In the genomic region with DNA sequence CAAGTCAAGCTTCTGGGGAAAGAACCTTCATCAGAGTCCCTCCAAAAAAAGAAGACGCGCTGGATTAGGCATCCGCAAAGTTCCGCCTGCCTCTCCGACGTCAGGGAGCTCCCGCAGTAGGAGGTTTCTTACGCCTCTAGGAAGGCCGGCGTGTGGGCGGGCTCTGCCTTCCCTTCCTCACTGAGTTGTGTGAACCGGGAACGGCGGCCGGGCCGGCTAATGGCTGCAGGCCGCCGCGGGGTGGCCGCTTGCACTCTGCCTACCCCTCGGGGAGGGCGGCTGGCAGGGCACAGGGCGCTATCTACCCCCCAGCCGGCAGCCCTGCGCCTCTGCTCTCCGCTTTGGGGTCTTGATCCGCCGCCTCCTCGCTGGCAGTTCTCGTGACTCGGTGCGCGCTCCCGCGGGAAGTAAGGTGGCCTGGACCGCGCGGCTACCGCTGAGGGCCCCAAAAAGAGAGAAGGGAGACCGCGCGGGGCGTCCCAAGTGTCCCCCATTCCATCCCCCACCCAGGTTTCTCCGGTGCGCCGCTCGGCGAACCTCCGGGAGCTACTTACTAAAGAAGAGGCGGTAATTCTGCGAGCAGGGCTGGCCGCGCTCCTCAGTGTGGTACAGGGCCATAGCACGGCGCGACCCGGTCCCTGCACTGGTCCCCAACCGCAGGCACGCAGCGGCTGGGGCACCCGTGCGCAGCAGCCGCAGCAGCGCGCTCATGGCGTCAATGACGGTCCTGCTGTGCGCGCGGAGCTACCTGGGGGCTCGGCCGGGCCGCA, we compare ENCODE assay signal across 1 cellular context.
TF ChIP-seq lines count a peak whose summit lies in the region.

A gene (minus strand): TSS at position 723 of the 770 bp plus-strand sequence. CDS start 12 bp downstream, at position 711.

TF ChIP-seq in HepG2, 621 proteins besides CTCF, POLR2A, EP300 and RAD21 (continued from another document and continues in another):
- TF ChIP-seq ZNF607 (CRISPR knock-in tag; IDR thresholded peaks at IDR 0.05; ENCODE audit: borderline replicate concordance): 0 out of 2 replicates have a peak, but pooled peaks have one; percentile 56
- TF ChIP-seq, protein P1, sequence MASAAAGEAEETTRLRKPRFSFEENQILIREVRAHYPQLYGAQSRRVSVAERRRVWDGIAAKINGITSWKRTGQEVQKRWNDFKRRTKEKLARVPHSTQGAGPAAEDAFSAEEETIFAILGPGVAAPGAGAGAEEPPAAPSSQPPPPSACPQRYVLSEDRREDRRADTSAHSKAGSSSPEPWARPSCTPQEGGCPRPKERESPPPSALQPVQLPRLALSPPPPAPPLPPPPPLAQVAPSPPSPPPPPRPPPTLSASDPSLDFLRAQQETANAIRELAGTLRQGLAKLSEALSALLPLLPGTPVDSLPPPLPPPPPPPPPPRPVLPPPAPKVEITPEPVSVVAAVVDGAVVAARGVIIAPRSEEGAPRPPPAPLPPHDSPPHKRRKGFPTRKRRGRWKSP (CRISPR knock-in tag; IDR thresholded peaks at IDR 0.05): peak; percentile 97
- no peak for TF ChIP-seq ZNF253 (CRISPR knock-in tag; IDR thresholded peaks at IDR 0.05; ENCODE audit: borderline replicate concordance)
- TF ChIP-seq LCORL (IDR thresholded peaks at IDR 0.05): no peak
- peak; percentile 92 for TF ChIP-seq LCORL (CRISPR knock-in tag; IDR thresholded peaks at IDR 0.05)
- TF ChIP-seq ZNF816 (CRISPR knock-in tag; IDR thresholded peaks at IDR 0.05; ENCODE audit: borderline replicate concordance): 0 out of 2 replicates have a peak, but pooled peaks have one; percentile 74
- TF ChIP-seq, protein P2, sequence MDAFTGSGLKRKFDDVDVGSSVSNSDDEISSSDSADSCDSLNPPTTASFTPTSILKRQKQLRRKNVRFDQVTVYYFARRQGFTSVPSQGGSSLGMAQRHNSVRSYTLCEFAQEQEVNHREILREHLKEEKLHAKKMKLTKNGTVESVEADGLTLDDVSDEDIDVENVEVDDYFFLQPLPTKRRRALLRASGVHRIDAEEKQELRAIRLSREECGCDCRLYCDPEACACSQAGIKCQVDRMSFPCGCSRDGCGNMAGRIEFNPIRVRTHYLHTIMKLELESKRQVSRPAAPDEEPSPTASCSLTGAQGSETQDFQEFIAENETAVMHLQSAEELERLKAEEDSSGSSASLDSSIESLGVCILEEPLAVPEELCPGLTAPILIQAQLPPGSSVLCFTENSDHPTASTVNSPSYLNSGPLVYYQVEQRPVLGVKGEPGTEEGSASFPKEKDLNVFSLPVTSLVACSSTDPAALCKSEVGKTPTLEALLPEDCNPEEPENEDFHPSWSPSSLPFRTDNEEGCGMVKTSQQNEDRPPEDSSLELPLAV (CRISPR knock-in tag; conservative IDR thresholded peaks at IDR 0.05; ENCODE audit: low read depth): no peak
- peak; percentile 77 for TF ChIP-seq ESRRA (CRISPR knock-in tag; IDR thresholded peaks at IDR 0.05; ENCODE audit: low read depth)
- no peak; the same call in 1 of the 2 replicates for TF ChIP-seq ZNF333 (CRISPR knock-in tag; IDR thresholded peaks at IDR 0.05; ENCODE audit: borderline replicate concordance)
- TF ChIP-seq ZNF547 (CRISPR knock-in tag; IDR thresholded peaks at IDR 0.05): peak; percentile 80
- TF ChIP-seq, protein P3, sequence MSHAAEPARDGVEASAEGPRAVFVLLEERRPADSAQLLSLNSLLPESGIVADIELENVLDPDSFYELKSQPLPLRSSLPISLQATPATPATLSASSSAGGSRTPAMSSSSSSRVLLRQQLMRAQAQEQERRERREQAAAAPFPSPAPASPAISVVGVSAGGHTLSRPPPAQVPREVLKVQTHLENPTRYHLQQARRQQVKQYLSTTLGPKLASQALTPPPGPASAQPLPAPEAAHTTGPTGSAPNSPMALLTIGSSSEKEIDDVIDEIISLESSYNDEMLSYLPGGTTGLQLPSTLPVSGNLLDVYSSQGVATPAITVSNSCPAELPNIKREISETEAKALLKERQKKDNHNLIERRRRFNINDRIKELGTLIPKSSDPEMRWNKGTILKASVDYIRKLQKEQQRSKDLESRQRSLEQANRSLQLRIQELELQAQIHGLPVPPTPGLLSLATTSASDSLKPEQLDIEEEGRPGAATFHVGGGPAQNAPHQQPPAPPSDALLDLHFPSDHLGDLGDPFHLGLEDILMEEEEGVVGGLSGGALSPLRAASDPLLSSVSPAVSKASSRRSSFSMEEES (CRISPR knock-in tag; IDR thresholded peaks at IDR 0.05): 0 out of 2 replicates have a peak, but pooled peaks have one; percentile 56
- TF ChIP-seq STAG1 (CRISPR knock-in tag; IDR thresholded peaks at IDR 0.05): peak; percentile 75
- peak; percentile 40 for TF ChIP-seq SRSF1 (optimal IDR thresholded peaks at IDR 0.05; ENCODE audit: low read depth, low read length)
- TF ChIP-seq ZNF619 (CRISPR knock-in tag; IDR thresholded peaks at IDR 0.05): peak; percentile 80; the same call in 1 of the 2 replicates
- TF ChIP-seq ATF7-NPFF (CRISPR knock-in tag; IDR thresholded peaks at IDR 0.05; ENCODE audit: low read depth): peak; percentile 74
- TF ChIP-seq ZNF780A (CRISPR knock-in tag; IDR thresholded peaks at IDR 0.05): no peak
- no peak for TF ChIP-seq KLF12 (CRISPR knock-in tag; IDR thresholded peaks at IDR 0.05; ENCODE audit: borderline replicate concordance)
- peak; percentile 74; the same call in 1 of the 2 replicates for TF ChIP-seq ZC3H13 (CRISPR knock-in tag; IDR thresholded peaks at IDR 0.05)
- TF ChIP-seq, protein P4, sequence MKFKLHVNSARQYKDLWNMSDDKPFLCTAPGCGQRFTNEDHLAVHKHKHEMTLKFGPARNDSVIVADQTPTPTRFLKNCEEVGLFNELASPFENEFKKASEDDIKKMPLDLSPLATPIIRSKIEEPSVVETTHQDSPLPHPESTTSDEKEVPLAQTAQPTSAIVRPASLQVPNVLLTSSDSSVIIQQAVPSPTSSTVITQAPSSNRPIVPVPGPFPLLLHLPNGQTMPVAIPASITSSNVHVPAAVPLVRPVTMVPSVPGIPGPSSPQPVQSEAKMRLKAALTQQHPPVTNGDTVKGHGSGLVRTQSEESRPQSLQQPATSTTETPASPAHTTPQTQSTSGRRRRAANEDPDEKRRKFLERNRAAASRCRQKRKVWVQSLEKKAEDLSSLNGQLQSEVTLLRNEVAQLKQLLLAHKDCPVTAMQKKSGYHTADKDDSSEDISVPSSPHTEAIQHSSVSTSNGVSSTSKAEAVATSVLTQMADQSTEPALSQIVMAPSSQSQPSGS (CRISPR knock-in tag; IDR thresholded peaks at IDR 0.05): no peak; the same call in 1 of the 2 replicates
- no peak for TF ChIP-seq KLF15 (CRISPR knock-in tag; IDR thresholded peaks at IDR 0.05; ENCODE audit: borderline replicate concordance)
- TF ChIP-seq, protein P5, sequence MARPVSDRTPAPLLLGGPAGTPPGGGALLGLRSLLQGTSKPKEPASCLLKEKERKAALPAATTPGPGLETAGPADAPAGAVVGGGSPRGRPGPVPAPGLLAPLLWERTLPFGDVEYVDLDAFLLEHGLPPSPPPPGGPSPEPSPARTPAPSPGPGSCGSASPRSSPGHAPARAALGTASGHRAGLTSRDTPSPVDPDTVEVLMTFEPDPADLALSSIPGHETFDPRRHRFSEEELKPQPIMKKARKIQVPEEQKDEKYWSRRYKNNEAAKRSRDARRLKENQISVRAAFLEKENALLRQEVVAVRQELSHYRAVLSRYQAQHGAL (CRISPR knock-in tag; IDR thresholded peaks at IDR 0.05; ENCODE audit: not compliant biosample characterization): peak; percentile 86
- no peak for TF ChIP-seq HNF4G (IDR thresholded peaks at IDR 0.05; ENCODE audit: borderline replicate concordance, low read depth, low read length)
- TF ChIP-seq HNF4G (CRISPR knock-in tag; IDR thresholded peaks at IDR 0.05; ENCODE audit: borderline replicate concordance, low read depth): no peak
- no peak for TF ChIP-seq NFKBIZ (CRISPR knock-in tag; IDR thresholded peaks at IDR 0.05)
- TF ChIP-seq ATAD3A (CRISPR knock-in tag; IDR thresholded peaks at IDR 0.05): no peak
- TF ChIP-seq SP1 (IDR thresholded peaks at IDR 0.05): no peak
- peak; percentile 27; the same call in 1 of the 2 replicates for TF ChIP-seq SP1 (CRISPR knock-in tag; IDR thresholded peaks at IDR 0.05)
- TF ChIP-seq, protein P6, sequence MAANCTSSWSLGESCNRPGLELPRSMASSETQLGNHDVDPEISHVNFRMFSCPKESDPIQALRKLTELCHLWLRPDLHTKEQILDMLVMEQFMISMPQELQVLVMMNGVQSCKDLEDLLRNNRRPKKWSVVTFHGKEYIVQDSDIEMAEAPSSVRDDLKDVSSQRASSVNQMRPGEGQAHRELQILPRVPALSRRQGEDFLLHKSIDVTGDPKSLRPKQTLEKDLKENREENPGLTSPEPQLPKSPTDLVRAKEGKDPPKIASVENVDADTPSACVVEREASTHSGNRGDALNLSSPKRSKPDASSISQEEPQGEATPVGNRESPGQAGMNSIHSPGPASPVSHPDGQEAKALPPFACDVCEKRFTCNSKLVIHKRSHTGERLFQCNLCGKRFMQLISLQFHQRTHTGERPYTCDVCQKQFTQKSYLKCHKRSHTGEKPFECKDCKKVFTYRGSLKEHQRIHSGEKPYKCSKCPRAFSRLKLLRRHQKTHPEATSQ (CRISPR knock-in tag; IDR thresholded peaks at IDR 0.05; ENCODE audit: borderline replicate concordance): peak; percentile 92; the same call in 1 of the 2 replicates
- no peak; the same call in 1 of the 2 replicates for TF ChIP-seq ZNF761 (CRISPR knock-in tag; conservative IDR thresholded peaks at IDR 0.05)
- peak; percentile 72 for TF ChIP-seq ZSCAN25 (CRISPR knock-in tag; IDR thresholded peaks at IDR 0.05)
- peak; percentile 64; the same call in 1 of the 2 replicates for TF ChIP-seq MAF1 (CRISPR knock-in tag; IDR thresholded peaks at IDR 0.05; ENCODE audit: borderline replicate concordance)
- TF ChIP-seq, protein P7, sequence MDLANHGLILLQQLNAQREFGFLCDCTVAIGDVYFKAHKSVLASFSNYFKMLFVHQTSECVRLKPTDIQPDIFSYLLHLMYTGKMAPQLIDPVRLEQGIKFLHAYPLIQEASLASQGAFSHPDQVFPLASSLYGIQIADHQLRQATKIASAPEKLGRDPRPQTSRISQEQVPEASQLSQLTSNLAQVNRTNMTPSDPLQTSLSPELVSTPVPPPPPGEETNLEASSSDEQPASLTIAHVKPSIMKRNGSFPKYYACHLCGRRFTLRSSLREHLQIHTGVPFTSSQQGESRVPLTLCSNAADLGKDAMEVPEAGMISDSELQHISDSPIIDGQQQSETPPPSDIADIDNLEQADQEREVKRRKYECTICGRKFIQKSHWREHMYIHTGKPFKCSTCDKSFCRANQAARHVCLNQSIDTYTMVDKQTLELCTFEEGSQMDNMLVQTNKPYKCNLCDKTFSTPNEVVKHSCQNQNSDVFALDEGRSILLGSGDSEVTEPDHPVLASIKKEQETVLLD (CRISPR knock-in tag; IDR thresholded peaks at IDR 0.05; ENCODE audit: low read depth): peak; percentile 9; the same call in 1 of the 2 replicates
- no peak for TF ChIP-seq AKAP8 (CRISPR knock-in tag; IDR thresholded peaks at IDR 0.05)
- no peak for TF ChIP-seq ATF7 (IDR thresholded peaks at IDR 0.05)
- TF ChIP-seq ATF7 (CRISPR knock-in tag; IDR thresholded peaks at IDR 0.05): peak; percentile 45; the same call in 1 of the 2 replicates
- no peak; the same call in 1 of the 2 replicates for TF ChIP-seq HMG20A (CRISPR knock-in tag; IDR thresholded peaks at IDR 0.05; ENCODE audit: borderline replicate concordance)
- no peak for TF ChIP-seq RAD51 (IDR thresholded peaks at IDR 0.05; ENCODE audit: borderline replicate concordance)
- peak; percentile 57; the same call in 1 of the 2 replicates for TF ChIP-seq ZNF839 (CRISPR knock-in tag; IDR thresholded peaks at IDR 0.05; ENCODE audit: borderline replicate concordance)
- TF ChIP-seq NONO (IDR thresholded peaks at IDR 0.05): no peak
- TF ChIP-seq NONO (CRISPR knock-in tag; conservative IDR thresholded peaks at IDR 0.05): peak; percentile 94
- TF ChIP-seq, protein P8, sequence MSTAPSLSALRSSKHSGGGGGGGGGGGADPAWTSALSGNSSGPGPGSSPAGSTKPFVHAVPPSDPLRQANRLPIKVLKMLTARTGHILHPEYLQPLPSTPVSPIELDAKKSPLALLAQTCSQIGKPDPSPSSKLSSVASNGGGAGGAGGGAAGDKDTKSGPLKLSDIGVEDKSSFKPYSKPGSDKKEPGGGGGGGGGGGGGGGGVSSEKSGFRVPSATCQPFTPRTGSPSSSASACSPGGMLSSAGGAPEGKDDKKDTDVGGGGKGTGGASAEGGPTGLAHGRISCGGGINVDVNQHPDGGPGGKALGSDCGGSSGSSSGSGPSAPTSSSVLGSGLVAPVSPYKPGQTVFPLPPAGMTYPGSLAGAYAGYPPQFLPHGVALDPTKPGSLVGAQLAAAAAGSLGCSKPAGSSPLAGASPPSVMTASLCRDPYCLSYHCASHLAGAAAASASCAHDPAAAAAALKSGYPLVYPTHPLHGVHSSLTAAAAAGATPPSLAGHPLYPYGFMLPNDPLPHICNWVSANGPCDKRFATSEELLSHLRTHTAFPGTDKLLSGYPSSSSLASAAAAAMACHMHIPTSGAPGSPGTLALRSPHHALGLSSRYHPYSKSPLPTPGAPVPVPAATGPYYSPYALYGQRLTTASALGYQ (CRISPR knock-in tag; IDR thresholded peaks at IDR 0.05): no peak; the same call in 1 of the 2 replicates
- no peak for TF ChIP-seq SMAD1 (CRISPR knock-in tag; IDR thresholded peaks at IDR 0.05; ENCODE audit: borderline replicate concordance, low read depth)
- no peak for TF ChIP-seq ATM (IDR thresholded peaks at IDR 0.05; ENCODE audit: borderline replicate concordance)
- no peak for TF ChIP-seq SIX4 (CRISPR knock-in tag; IDR thresholded peaks at IDR 0.05)
- peak; percentile 85; the same call in 1 of the 2 replicates for TF ChIP-seq ZNF709 (CRISPR knock-in tag; IDR thresholded peaks at IDR 0.05)
- no peak; the same call in 1 of the 2 replicates for TF ChIP-seq ZNF569 (CRISPR knock-in tag; IDR thresholded peaks at IDR 0.05; ENCODE audit: borderline replicate concordance)
- no peak for TF ChIP-seq TSC22D2 (CRISPR knock-in tag; IDR thresholded peaks at IDR 0.05; ENCODE audit: borderline replicate concordance)
- TF ChIP-seq, protein P9, sequence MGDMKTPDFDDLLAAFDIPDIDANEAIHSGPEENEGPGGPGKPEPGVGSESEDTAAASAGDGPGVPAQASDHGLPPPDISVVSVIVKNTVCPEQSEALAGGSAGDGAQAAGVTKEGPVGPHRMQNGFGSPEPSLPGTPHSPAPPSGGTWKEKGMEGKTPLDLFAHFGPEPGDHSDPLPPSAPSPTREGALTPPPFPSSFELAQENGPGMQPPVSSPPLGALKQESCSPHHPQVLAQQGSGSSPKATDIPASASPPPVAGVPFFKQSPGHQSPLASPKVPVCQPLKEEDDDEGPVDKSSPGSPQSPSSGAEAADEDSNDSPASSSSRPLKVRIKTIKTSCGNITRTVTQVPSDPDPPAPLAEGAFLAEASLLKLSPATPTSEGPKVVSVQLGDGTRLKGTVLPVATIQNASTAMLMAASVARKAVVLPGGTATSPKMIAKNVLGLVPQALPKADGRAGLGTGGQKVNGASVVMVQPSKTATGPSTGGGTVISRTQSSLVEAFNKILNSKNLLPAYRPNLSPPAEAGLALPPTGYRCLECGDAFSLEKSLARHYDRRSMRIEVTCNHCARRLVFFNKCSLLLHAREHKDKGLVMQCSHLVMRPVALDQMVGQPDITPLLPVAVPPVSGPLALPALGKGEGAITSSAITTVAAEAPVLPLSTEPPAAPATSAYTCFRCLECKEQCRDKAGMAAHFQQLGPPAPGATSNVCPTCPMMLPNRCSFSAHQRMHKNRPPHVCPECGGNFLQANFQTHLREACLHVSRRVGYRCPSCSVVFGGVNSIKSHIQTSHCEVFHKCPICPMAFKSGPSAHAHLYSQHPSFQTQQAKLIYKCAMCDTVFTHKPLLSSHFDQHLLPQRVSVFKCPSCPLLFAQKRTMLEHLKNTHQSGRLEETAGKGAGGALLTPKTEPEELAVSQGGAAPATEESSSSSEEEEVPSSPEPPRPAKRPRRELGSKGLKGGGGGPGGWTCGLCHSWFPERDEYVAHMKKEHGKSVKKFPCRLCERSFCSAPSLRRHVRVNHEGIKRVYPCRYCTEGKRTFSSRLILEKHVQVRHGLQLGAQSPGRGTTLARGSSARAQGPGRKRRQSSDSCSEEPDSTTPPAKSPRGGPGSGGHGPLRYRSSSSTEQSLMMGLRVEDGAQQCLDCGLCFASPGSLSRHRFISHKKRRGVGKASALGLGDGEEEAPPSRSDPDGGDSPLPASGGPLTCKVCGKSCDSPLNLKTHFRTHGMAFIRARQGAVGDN (CRISPR knock-in tag; IDR thresholded peaks at IDR 0.05): peak; percentile 93
